In the genomic region with DNA sequence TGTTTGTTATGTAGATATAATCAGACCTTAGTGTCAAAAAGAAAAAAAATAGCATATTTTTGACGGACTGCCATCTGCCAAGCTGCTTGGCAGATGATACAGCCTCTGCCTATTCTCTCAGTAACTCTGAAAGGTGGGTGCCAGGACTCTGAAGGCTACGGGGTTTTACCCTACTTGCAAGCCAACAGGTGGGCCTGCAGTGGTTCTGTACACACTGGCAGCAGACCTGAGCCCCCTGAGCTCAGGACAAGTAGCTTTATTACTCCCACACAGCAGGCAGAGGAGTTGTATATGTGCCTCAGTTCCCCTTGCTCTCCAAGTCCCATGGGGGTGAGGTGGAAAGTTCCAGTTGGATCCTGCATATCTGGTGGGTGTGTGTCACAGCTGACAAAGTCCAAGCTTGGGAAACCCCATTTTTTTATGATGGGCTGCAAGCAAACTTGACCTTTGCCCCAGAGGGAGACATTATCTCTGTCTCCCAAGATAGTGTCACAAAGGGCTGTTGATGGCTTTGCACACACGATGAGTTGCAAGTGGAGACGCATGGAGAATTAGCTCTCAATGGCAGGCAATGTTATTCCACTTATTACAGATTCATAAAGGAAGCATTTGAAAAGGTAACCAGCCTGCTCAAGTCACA, we compare ENCODE assay signal across 1 cellular context.
TF ChIP-seq lines count a peak whose summit lies in the region.

No MANE protein-coding gene starts in this region.

TF ChIP-seq in HepG2, 621 proteins besides CTCF, POLR2A, EP300 and RAD21 (continued from another document and continues in another):
- TF ChIP-seq, protein P1, sequence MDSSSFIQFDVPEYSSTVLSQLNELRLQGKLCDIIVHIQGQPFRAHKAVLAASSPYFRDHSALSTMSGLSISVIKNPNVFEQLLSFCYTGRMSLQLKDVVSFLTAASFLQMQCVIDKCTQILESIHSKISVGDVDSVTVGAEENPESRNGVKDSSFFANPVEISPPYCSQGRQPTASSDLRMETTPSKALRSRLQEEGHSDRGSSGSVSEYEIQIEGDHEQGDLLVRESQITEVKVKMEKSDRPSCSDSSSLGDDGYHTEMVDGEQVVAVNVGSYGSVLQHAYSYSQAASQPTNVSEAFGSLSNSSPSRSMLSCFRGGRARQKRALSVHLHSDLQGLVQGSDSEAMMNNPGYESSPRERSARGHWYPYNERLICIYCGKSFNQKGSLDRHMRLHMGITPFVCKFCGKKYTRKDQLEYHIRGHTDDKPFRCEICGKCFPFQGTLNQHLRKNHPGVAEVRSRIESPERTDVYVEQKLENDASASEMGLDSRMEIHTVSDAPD (CRISPR knock-in tag; IDR thresholded peaks at IDR 0.05): 0 out of 2 replicates have a peak, but pooled peaks have one; percentile 40
- no peak for TF ChIP-seq ZNF768 (CRISPR knock-in tag; IDR thresholded peaks at IDR 0.05)
- TF ChIP-seq, protein P2, sequence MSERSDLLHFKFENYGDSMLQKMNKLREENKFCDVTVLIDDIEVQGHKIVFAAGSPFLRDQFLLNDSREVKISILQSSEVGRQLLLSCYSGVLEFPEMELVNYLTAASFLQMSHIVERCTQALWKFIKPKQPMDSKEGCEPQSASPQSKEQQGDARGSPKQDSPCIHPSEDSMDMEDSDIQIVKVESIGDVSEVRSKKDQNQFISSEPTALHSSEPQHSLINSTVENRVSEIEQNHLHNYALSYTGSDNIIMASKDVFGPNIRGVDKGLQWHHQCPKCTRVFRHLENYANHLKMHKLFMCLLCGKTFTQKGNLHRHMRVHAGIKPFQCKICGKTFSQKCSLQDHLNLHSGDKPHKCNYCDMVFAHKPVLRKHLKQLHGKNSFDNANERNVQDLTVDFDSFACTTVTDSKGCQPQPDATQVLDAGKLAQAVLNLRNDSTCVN (CRISPR knock-in tag; IDR thresholded peaks at IDR 0.05; ENCODE audit: borderline replicate concordance): no peak
- TF ChIP-seq, protein P3, sequence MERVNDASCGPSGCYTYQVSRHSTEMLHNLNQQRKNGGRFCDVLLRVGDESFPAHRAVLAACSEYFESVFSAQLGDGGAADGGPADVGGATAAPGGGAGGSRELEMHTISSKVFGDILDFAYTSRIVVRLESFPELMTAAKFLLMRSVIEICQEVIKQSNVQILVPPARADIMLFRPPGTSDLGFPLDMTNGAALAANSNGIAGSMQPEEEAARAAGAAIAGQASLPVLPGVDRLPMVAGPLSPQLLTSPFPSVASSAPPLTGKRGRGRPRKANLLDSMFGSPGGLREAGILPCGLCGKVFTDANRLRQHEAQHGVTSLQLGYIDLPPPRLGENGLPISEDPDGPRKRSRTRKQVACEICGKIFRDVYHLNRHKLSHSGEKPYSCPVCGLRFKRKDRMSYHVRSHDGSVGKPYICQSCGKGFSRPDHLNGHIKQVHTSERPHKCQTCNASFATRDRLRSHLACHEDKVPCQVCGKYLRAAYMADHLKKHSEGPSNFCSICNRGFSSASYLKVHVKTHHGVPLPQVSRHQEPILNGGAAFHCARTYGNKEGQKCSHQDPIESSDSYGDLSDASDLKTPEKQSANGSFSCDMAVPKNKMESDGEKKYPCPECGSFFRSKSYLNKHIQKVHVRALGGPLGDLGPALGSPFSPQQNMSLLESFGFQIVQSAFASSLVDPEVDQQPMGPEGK (CRISPR knock-in tag; IDR thresholded peaks at IDR 0.05): peak; percentile 53
- TF ChIP-seq HNRNPL (IDR thresholded peaks at IDR 0.05; ENCODE audit: low read depth, low read length): no peak
- no peak for TF ChIP-seq ZNF431 (CRISPR knock-in tag; IDR thresholded peaks at IDR 0.05; ENCODE audit: borderline replicate concordance, low read depth)
- TF ChIP-seq, protein P4, sequence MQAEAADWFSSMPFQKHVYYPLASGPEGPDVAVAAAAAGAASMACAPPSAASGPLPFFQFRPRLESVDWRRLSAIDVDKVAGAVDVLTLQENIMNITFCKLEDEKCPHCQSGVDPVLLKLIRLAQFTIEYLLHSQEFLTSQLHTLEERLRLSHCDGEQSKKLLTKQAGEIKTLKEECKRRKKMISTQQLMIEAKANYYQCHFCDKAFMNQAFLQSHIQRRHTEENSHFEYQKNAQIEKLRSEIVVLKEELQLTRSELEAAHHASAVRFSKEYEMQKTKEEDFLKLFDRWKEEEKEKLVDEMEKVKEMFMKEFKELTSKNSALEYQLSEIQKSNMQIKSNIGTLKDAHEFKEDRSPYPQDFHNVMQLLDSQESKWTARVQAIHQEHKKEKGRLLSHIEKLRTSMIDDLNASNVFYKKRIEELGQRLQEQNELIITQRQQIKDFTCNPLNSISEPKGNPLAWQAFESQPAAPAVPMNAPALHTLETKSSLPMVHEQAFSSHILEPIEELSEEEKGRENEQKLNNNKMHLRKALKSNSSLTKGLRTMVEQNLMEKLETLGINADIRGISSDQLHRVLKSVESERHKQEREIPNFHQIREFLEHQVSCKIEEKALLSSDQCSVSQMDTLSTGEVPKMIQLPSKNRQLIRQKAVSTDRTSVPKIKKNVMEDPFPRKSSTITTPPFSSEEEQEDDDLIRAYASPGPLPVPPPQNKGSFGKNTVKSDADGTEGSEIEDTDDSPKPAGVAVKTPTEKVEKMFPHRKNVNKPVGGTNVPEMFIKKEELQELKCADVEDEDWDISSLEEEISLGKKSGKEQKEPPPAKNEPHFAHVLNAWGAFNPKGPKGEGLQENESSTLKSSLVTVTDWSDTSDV (CRISPR knock-in tag; IDR thresholded peaks at IDR 0.05): no peak
- no peak for TF ChIP-seq NONO (IDR thresholded peaks at IDR 0.05)
- TF ChIP-seq NONO (CRISPR knock-in tag; conservative IDR thresholded peaks at IDR 0.05): 0 out of 2 replicates have a peak, but pooled peaks have one; percentile 43
- no peak for TF ChIP-seq RAD51 (IDR thresholded peaks at IDR 0.05; ENCODE audit: borderline replicate concordance)
- TF ChIP-seq ZNF160 (CRISPR knock-in tag; IDR thresholded peaks at IDR 0.05): peak; percentile 72
- TF ChIP-seq KMT2A (CRISPR knock-in tag; IDR thresholded peaks at IDR 0.05): peak; percentile 65; the same call in 1 of the 2 replicates
- TF ChIP-seq NPAS2 (CRISPR knock-in tag; IDR thresholded peaks at IDR 0.05; ENCODE audit: borderline replicate concordance): no peak
- TF ChIP-seq RELA (CRISPR knock-in tag; IDR thresholded peaks at IDR 0.05): peak; percentile 90; the same call in 1 of the 2 replicates
- TF ChIP-seq REPIN1 (CRISPR knock-in tag; IDR thresholded peaks at IDR 0.05; ENCODE audit: borderline replicate concordance, low read depth): peak; percentile 75; the same call in 1 of the 2 replicates
- peak; percentile 92 for TF ChIP-seq ISL2 (CRISPR knock-in tag; IDR thresholded peaks at IDR 0.05)
- no peak for TF ChIP-seq ZNF24 (IDR thresholded peaks at IDR 0.05)
- TF ChIP-seq ZNF430 (CRISPR knock-in tag; IDR thresholded peaks at IDR 0.05): 0 out of 2 replicates have a peak, but pooled peaks have one; percentile 14
- TF ChIP-seq TBX3 (IDR thresholded peaks at IDR 0.05; ENCODE audit: borderline replicate concordance): peak; percentile 35; the same call in 1 of the 2 replicates
- TF ChIP-seq ZBTB7B (CRISPR knock-in tag; IDR thresholded peaks at IDR 0.05): peak; percentile 85
- peak; percentile 81 for TF ChIP-seq GFI1 (CRISPR knock-in tag; IDR thresholded peaks at IDR 0.05; ENCODE audit: borderline replicate concordance)
- TF ChIP-seq TGIF2 (CRISPR knock-in tag; IDR thresholded peaks at IDR 0.05): peak; percentile 80
- TF ChIP-seq ZNF709 (CRISPR knock-in tag; IDR thresholded peaks at IDR 0.05): no peak
- no peak for TF ChIP-seq NFYC (CRISPR knock-in tag; IDR thresholded peaks at IDR 0.05)
- TF ChIP-seq ZNF451 (CRISPR knock-in tag; IDR thresholded peaks at IDR 0.05): no peak
- no peak for TF ChIP-seq ZC3H13 (CRISPR knock-in tag; IDR thresholded peaks at IDR 0.05)
- TF ChIP-seq, protein P5, sequence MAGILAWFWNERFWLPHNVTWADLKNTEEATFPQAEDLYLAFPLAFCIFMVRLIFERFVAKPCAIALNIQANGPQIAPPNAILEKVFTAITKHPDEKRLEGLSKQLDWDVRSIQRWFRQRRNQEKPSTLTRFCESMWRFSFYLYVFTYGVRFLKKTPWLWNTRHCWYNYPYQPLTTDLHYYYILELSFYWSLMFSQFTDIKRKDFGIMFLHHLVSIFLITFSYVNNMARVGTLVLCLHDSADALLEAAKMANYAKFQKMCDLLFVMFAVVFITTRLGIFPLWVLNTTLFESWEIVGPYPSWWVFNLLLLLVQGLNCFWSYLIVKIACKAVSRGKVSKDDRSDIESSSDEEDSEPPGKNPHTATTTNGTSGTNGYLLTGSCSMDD (CRISPR knock-in tag; IDR thresholded peaks at IDR 0.05): no peak
- TF ChIP-seq, protein P6, sequence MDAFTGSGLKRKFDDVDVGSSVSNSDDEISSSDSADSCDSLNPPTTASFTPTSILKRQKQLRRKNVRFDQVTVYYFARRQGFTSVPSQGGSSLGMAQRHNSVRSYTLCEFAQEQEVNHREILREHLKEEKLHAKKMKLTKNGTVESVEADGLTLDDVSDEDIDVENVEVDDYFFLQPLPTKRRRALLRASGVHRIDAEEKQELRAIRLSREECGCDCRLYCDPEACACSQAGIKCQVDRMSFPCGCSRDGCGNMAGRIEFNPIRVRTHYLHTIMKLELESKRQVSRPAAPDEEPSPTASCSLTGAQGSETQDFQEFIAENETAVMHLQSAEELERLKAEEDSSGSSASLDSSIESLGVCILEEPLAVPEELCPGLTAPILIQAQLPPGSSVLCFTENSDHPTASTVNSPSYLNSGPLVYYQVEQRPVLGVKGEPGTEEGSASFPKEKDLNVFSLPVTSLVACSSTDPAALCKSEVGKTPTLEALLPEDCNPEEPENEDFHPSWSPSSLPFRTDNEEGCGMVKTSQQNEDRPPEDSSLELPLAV (CRISPR knock-in tag; conservative IDR thresholded peaks at IDR 0.05; ENCODE audit: low read depth): no peak
- no peak; the same call in 1 of the 2 replicates for TF ChIP-seq ZMYM2 (CRISPR knock-in tag; IDR thresholded peaks at IDR 0.05)
- TF ChIP-seq SIX1 (CRISPR knock-in tag; IDR thresholded peaks at IDR 0.05; ENCODE audit: borderline replicate concordance): peak; percentile 55; the same call in 1 of the 2 replicates
- peak; percentile 31; the same call in 1 of the 2 replicates for TF ChIP-seq ZFX (CRISPR knock-in tag; IDR thresholded peaks at IDR 0.05; ENCODE audit: low read depth)
- TF ChIP-seq ZNF510 (CRISPR knock-in tag; IDR thresholded peaks at IDR 0.05; ENCODE audit: low read depth): no peak
- peak; percentile 75; the same call in 1 of the 2 replicates for TF ChIP-seq ZNF350 (CRISPR knock-in tag; IDR thresholded peaks at IDR 0.05; ENCODE audit: borderline replicate concordance, low read depth)
- no peak for TF ChIP-seq ZNF121 (CRISPR knock-in tag; IDR thresholded peaks at IDR 0.05)
- TF ChIP-seq, protein P7, sequence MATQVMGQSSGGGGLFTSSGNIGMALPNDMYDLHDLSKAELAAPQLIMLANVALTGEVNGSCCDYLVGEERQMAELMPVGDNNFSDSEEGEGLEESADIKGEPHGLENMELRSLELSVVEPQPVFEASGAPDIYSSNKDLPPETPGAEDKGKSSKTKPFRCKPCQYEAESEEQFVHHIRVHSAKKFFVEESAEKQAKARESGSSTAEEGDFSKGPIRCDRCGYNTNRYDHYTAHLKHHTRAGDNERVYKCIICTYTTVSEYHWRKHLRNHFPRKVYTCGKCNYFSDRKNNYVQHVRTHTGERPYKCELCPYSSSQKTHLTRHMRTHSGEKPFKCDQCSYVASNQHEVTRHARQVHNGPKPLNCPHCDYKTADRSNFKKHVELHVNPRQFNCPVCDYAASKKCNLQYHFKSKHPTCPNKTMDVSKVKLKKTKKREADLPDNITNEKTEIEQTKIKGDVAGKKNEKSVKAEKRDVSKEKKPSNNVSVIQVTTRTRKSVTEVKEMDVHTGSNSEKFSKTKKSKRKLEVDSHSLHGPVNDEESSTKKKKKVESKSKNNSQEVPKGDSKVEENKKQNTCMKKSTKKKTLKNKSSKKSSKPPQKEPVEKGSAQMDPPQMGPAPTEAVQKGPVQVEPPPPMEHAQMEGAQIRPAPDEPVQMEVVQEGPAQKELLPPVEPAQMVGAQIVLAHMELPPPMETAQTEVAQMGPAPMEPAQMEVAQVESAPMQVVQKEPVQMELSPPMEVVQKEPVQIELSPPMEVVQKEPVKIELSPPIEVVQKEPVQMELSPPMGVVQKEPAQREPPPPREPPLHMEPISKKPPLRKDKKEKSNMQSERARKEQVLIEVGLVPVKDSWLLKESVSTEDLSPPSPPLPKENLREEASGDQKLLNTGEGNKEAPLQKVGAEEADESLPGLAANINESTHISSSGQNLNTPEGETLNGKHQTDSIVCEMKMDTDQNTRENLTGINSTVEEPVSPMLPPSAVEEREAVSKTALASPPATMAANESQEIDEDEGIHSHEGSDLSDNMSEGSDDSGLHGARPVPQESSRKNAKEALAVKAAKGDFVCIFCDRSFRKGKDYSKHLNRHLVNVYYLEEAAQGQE (IDR thresholded peaks at IDR 0.05; ENCODE audit: borderline replicate concordance in 1 of 2, low read depth in 1 of 2, low read length in 2 of 2): 0 out of 4 replicates have a peak, but pooled peaks of 1 of the 2 experiments have one; percentile 12
- TF ChIP-seq ZNF251 (CRISPR knock-in tag; IDR thresholded peaks at IDR 0.05): 0 out of 2 replicates have a peak, but pooled peaks have one; percentile 60
- no peak for TF ChIP-seq TAF15 (IDR thresholded peaks at IDR 0.05; ENCODE audit: low read depth, low read length, poor library complexity, severe bottlenecking)
- TF ChIP-seq CCDC6 (CRISPR knock-in tag; IDR thresholded peaks at IDR 0.05): peak; percentile 64; the same call in 1 of the 2 replicates
- TF ChIP-seq, protein P8, sequence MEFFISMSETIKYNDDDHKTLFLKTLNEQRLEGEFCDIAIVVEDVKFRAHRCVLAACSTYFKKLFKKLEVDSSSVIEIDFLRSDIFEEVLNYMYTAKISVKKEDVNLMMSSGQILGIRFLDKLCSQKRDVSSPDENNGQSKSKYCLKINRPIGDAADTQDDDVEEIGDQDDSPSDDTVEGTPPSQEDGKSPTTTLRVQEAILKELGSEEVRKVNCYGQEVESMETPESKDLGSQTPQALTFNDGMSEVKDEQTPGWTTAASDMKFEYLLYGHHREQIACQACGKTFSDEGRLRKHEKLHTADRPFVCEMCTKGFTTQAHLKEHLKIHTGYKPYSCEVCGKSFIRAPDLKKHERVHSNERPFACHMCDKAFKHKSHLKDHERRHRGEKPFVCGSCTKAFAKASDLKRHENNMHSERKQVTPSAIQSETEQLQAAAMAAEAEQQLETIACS (CRISPR knock-in tag; IDR thresholded peaks at IDR 0.05): peak; percentile 49; the same call in 1 of the 2 replicates
- no peak for TF ChIP-seq ZNF44 (CRISPR knock-in tag; IDR thresholded peaks at IDR 0.05)
- TF ChIP-seq HNRNPUL1 (IDR thresholded peaks at IDR 0.05; ENCODE audit: low read depth, low read length): no peak
- TF ChIP-seq CENPX (CRISPR knock-in tag; IDR thresholded peaks at IDR 0.05): no peak
- 0 out of 2 replicates have a peak, but pooled peaks have one; percentile 24 for TF ChIP-seq ZFP90 (CRISPR knock-in tag; IDR thresholded peaks at IDR 0.05; ENCODE audit: borderline replicate concordance)
- TF ChIP-seq ATM (IDR thresholded peaks at IDR 0.05; ENCODE audit: borderline replicate concordance): no peak
- no peak for TF ChIP-seq SIN3B (IDR thresholded peaks at IDR 0.05; ENCODE audit: low read length)
- peak; percentile 45; the same call in 1 of the 2 replicates for TF ChIP-seq ETV5 (CRISPR knock-in tag; IDR thresholded peaks at IDR 0.05; ENCODE audit: borderline replicate concordance)
- TF ChIP-seq KDM4B (CRISPR knock-in tag; IDR thresholded peaks at IDR 0.05): peak; percentile 73; the same call in 1 of the 2 replicates
- no peak for TF ChIP-seq ZNF75D (CRISPR knock-in tag; IDR thresholded peaks at IDR 0.05; ENCODE audit: borderline replicate concordance)
- TF ChIP-seq ZFP1 (CRISPR knock-in tag; IDR thresholded peaks at IDR 0.05): 0 out of 2 replicates have a peak, but pooled peaks have one; percentile 70
- peak; percentile 84 for TF ChIP-seq MED8 (CRISPR knock-in tag; IDR thresholded peaks at IDR 0.05; ENCODE audit: insufficient replicate concordance)
- TF ChIP-seq ZNF335 (CRISPR knock-in tag; IDR thresholded peaks at IDR 0.05): no peak
- TF ChIP-seq MBNL3 (CRISPR knock-in tag; conservative IDR thresholded peaks at IDR 0.05): no peak
